ENCODE assay signal across 8 cellular contexts in the genomic region with DNA sequence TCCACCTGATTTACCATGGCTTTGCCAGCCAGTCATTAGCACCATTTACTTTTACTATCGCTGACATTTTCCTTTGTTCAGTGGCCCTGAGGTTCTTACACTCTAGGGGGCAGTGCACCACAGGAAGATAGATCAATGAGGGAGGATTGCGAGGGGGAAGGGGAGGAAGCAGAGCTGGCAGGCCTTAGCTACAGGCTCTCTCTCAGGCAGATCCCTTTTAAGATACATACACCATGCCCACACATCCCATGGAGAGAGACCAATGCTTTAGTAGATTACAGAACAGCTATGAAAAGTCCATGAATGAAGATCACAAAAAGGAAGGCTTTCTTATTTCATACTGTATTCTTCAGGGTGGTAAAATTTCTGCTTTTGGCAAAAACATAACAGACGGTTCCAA. TPM values are rescaled to one million over a fixed set of nuclear protein-coding genes. Genes with fewer than 3 reads are reported as not detected.
DNase-seq lines count a peak whose midpoint lies in the region; ATAC-seq and TF ChIP-seq lines count a peak whose summit lies in the region.

No MANE protein-coding gene starts in this region.

- peaks cover 0 to 57% (median 0%) of the 10 kb centered on the region in 3 donors for H3K36me3 ChIP-seq in tibial nerve

- peaks cover 14% of the 10 kb centered on the region for H3K36me3 Mint-ChIP-seq in Calu3 (ENCODE audit: insufficient read depth, unreplicated experiment)
- peaks cover 21% of the 10 kb centered on the region for H3K36me3 Mint-ChIP-seq in natural killer cell

- peak in 1 of 2 donors; percentile 17 for TF ChIP-seq EP300 in tibial nerve (IDR thresholded peaks at IDR 0.05)

- peak overlapping the region; percentile 44 for H3K27ac Mint-ChIP-seq in Calu3 (ENCODE audit: unreplicated experiment)
- H3K27ac Mint-ChIP-seq in natural killer cell, result peak overlapping the region; percentile 64 to 84

- H3K4me1 Mint-ChIP-seq in Calu3 (ENCODE audit: low read depth, unreplicated experiment) (peaks cover 6% of the 10 kb centered on the region), natural killer cell (peaks cover 10 to 19% of the 10 kb centered on the region in 2 donors)

- peaks cover 0 to 11% (median under 1%) of the 10 kb centered on the region in 4 donors for H3K4me1 ChIP-seq in tibial nerve

- intact Hi-C loops in Calu3 (cut with micrococcal nuclease; ENCODE audit: unreplicated experiment), result loop anchor here (1.0 to 5.0 kb wide), 3 partner anchors 84 to 582 kb away; partner anchors contain the start of genes SSBP1 and TMEM178B
- intact Hi-C loops in natural killer cell (cut with micrococcal nuclease), result loop anchor here (1.0 to 10.0 kb wide), 3 partner anchors 84 to 842 kb away; partner anchors contain the start of genes AGK and SSBP1

- peak; percentile 82 for ATAC-seq in GM21390 (IDR thresholded peaks at IDR 0.05; ENCODE audit: unreplicated experiment)
- peak; percentile 83 to 87 (median 84) for ATAC-seq in natural killer cell

- H3K9me3 Mint-ChIP-seq in Calu3 (ENCODE audit: low read depth, unreplicated experiment) (no peaks in the 10 kb centered on the region), natural killer cell (no peaks in the 10 kb centered on the region)

- H3K27me3 ChIP-seq in tibial nerve, result no peaks in the 10 kb centered on the region

- no peak overlapping the region for H3K4me3 Mint-ChIP-seq in Calu3 (ENCODE audit: low read depth, unreplicated experiment)
- H3K4me3 Mint-ChIP-seq in natural killer cell, result no peak overlapping the region

- no peaks in the 10 kb centered on the region for H3K9me3 ChIP-seq in tibial nerve

- H3K27ac ChIP-seq in tibial nerve, result peak overlapping the region in 1 of 4 donors; percentile 31

- 33 to 35% methylated on average over 3 of the region's 3 CpGs for WGBS in tibial nerve, 2 donors

- no peak overlapping the region for H3K4me3 ChIP-seq in tibial nerve

- TF ChIP-seq POLR2A in erythroblast (IDR thresholded peaks at IDR 0.05; ENCODE audit: low read length) (no peak), tibial nerve (IDR thresholded peaks at IDR 0.05) (no peak)

- H3K27me3 Mint-ChIP-seq in Calu3 (ENCODE audit: unreplicated experiment), result no peaks in the 10 kb centered on the region
- H3K27me3 Mint-ChIP-seq in natural killer cell (ENCODE audit: low read depth in 2 of 2), result no peaks in the 10 kb centered on the region

- CTCF ChIA-PET in Calu3 (lab: Charles Lee), result interaction anchor here (0.6 to 1.4 kb wide), 6 partner anchors 9 to 142 kb away, joined by 3 to 17 read pairs (median 6); partner anchors contain the start of gene SSBP1

- peak; percentile 68 for TF ChIP-seq CTCF in Calu3 (IDR thresholded peaks at IDR 0.05; ENCODE audit: unreplicated experiment)
- TF ChIP-seq CTCF in natural killer cell (IDR thresholded peaks at IDR 0.05), result peak; percentile 47
- peak; percentile 43 to 57 (median 48) for TF ChIP-seq CTCF in tibial nerve (IDR thresholded peaks at IDR 0.05)

- DNase-seq in Calu3 (peak; percentile 71), HPDE6-E6E7 (ENCODE audit: extremely low spot score) (peak; percentile 62), NOMO-1 treated with DMSO at 0.1 percent for 48 hours (lab: John Stamatoyannopoulos, UW; ENCODE audit: unreplicated experiment) (peak; percentile 63), activated T-cell treated with anti-CD3 and anti-CD28 coated beads for 4 hours (peak; percentile 41), erythroblast (lab: John Stamatoyannopoulos, UW) (peak; percentile 66 to 68), natural killer cell (no peak), tibial nerve (ENCODE audit: low spot score in 2 of 2) (peak in 1 of 2 donors; percentile 76)

- BruUV-seq in Calu3 (replicated peaks; lab: Mats Ljungman, UMichigan), result no TSS peak

RNA-seq across cellular contexts. Expression of gene DENND11, which starts 47.4 kb away (rescaled TPM):
- total RNA-seq in Calu3 (2022), result 24.5 and 26.5 TPM in 2 replicates
- 10 to 100 TPM; 28.9 to 57.0 (median 47.6) TPM for total RNA-seq in natural killer cell
- 10 to 100 TPM; 14.1 to 16.7 (median 15.5) TPM for total RNA-seq in tibial nerve

RNA-seq across cellular contexts. Expression of gene WEE2, which starts 53.6 kb away (rescaled TPM):
- not detected in 2 replicates for total RNA-seq in Calu3 (2022)
- under 1 TPM; 0.16 to 0.68 (median 0.23) TPM for total RNA-seq in natural killer cell
- total RNA-seq in tibial nerve, result not detected
